In the genomic region with DNA sequence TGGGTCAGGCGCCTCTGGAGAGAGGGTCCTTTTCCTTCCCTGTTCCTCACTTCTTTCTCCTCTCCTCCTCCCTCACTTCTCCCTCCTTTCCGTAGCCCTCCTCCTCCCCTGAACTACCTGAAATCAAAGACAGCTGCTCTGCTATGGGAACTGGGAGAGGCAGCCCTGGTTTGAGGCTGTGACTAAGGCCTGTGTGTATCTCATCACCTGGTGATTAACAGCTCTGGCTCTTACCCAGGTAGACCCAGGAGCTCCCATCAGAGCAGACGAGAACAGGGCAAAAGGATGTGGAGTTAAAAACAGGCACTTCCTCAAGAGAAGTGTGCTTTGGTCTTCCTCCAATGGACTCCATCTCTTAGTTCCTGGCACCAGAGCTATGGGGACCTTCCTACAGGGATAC, we compare ENCODE assay signal across 25 cellular contexts. TPM values are rescaled to one million over a fixed set of nuclear protein-coding genes. Genes with fewer than 3 reads are reported as not detected.
"Had no signal": no experiment of that assay in that cellular context is flagged by ENCODE, and none has a peak within 500 bp of the region (broad histone marks: within the 10 kb centered on the region; RNA-seq: fewer than 3 reads in every experiment).

No MANE protein-coding gene starts in this region.

- H3K9me3 ChIP-seq: right lobe of liver, tibial artery had no signal

- H3K27me3 ChIP-seq: right lobe of liver, tibial artery had no signal

- DNase-seq: activated CD4-positive, alpha-beta T cell treated with anti-CD3 and anti-CD28 coated beads for 36 hours; activated CD4-positive, alpha-beta T cell treated with anti-CD3 and anti-CD28 coated beads, Interleukin-2, amount 50 U/mL, for 48 hours; activated naive CD4-positive, alpha-beta T cell treated with Interleukin-2 at 50 U/mL for 16 hours; activated naive CD8-positive, alpha-beta T cell treated with anti-CD3 and anti-CD28 coated beads for 36 hours; activated T-cell treated with anti-CD3 and anti-CD28 coated beads, Interleukin-2, amount 50 U/mL, for 48 hours; effector CD8-positive, alpha-beta T cell; hypothalamus; left cardiac atrium; mesenchymal stem cell; naive B cell; occipital lobe; right lobe of liver; stimulated activated CD4-positive, alpha-beta T cell treated with anti-CD3 and anti-CD28 coated beads, Interleukin-2, amount 100 ng/mL, for 24 hours; stimulated activated naive CD8-positive, alpha-beta T cell treated with anti-CD3 and anti-CD28 coated beads, Interleukin-15, amount 100 ng/mL, for 72 hours; T1000; tibial artery had no signal

- H3K4me3 ChIP-seq: right lobe of liver, skin epidermis, tibial artery had no signal

- H3K4me1 ChIP-seq: right lobe of liver, tibial artery had no signal

- H3K27ac ChIP-seq: right lobe of liver, skin epidermis, tibial artery had no signal

- H3K36me3 ChIP-seq: right lobe of liver, tibial artery had no signal

- ATAC-seq: activated CD4-positive, alpha-beta T cell treated with anti-CD3 and anti-CD28 coated beads for 36 hours; esophagus mucosa; right lobe of liver; stimulated activated effector memory CD8-positive, alpha-beta T cell treated with anti-CD3 and anti-CD28 coated beads, Interleukin-12 subunit alpha, Interleukin-12 subunit beta, amount 100 ng/mL, for 72 hours; stimulated activated naive CD8-positive, alpha-beta T cell treated with anti-CD3 and anti-CD28 coated beads, Interleukin-15, amount 100 ng/mL, for 72 hours; WTC11 had no signal

RNA-seq across cellular contexts. Expression of gene ISX, which starts 5.8 kb away (rescaled TPM):
- total RNA-seq: activated CD4-positive, alpha-beta T cell treated with anti-CD3 and anti-CD28 coated beads for 36 hours; activated naive CD8-positive, alpha-beta T cell treated with anti-CD3 and anti-CD28 coated beads for 36 hours; astrocyte; cerebellum; esophagus mucosa; frontal cortex; left cardiac atrium; mucosa of gallbladder; occipital lobe; right lobe of liver; ureter; WTC11 had no signal
